In the genomic region with DNA sequence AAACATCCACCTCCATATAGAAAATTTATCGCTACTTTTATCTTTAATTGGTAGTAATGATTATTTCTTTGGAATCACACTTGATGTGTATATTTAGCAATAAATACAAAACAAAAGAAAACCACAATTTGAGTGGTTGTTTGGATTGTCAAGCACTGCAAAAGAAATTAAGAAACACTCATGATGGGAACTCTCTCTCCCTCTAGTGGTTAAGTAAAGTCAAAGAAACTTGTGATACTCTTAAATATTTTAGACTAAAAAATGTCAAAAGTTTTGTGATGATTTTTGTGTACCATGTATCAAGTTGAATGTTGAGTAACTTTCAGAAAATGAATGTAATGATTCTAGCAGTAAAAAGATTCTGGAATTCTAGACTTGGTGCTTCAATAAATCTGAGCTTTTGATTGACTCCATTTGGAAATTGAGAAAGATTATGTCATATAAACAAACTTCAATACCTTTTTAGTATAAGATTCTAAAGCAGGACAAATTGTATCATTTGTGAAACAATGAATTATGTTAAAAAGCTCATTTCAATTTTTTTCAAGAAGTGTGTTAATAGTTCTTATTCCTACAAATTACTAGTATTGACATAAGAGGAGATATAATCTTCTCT, we compare ENCODE assay signal across 14 cellular contexts. TPM values are rescaled to one million over a fixed set of nuclear protein-coding genes. Genes with fewer than 3 reads are reported as not detected.
DNase-seq lines count a peak whose midpoint lies in the region; ATAC-seq, FAIRE-seq and TF ChIP-seq lines count a peak whose summit lies in the region.
"Had no signal": no experiment of that assay in that cellular context is flagged by ENCODE, and none has a peak within 500 bp of the region (broad histone marks: within the 10 kb centered on the region; RNA-seq: fewer than 3 reads in every experiment).

No MANE protein-coding gene starts in this region.

- H3K9me3 Mint-ChIP-seq in stimulated activated effector memory CD8-positive, alpha-beta T cell treated with anti-CD3 and anti-CD28 coated beads, Interleukin-12 subunit alpha, Interleukin-12 subunit beta, amount 100 ng/mL, for 72 hours, result peaks cover 8% of the 10 kb centered on the region
- H3K9me3 Mint-ChIP-seq in activated CD8-positive, alpha-beta T cell treated with anti-CD3 and anti-CD28 coated beads, Interleukin-2, amount 10 ng/mL, durations not matched to agents 7 days and 5 days (ENCODE audit: insufficient read depth), result peaks cover 3% of the 10 kb centered on the region
- H3K9me3 Mint-ChIP-seq: activated CD4-positive, alpha-beta T cell treated with anti-CD3 and anti-CD28 coated beads, Interleukin-2, amount 10 ng/mL, durations not matched to agents 7 days and 5 days had no signal

- H3K27ac ChIP-seq in OCI-LY7 (ENCODE audit: low read depth, low read length, poor library complexity, severe bottlenecking) (no peak overlapping the region), esophagus muscularis mucosa (replicated peaks in 1 of 4) (no peak overlapping the region)
- H3K27ac ChIP-seq: testis had no signal

- H3K4me1 Mint-ChIP-seq in stimulated activated effector memory CD8-positive, alpha-beta T cell treated with anti-CD3 and anti-CD28 coated beads, Interleukin-12 subunit alpha, Interleukin-12 subunit beta, amount 100 ng/mL, for 72 hours, result no peaks in the 10 kb centered on the region
- no peaks in the 10 kb centered on the region for H3K4me1 Mint-ChIP-seq in activated CD8-positive, alpha-beta T cell treated with anti-CD3 and anti-CD28 coated beads, Interleukin-2, amount 10 ng/mL, durations not matched to agents 7 days and 5 days (ENCODE audit: low read depth)
- H3K4me1 Mint-ChIP-seq: activated CD4-positive, alpha-beta T cell treated with anti-CD3 and anti-CD28 coated beads, Interleukin-2, amount 10 ng/mL, durations not matched to agents 7 days and 5 days; activated naive CD8-positive, alpha-beta T cell treated with anti-CD3 and anti-CD28 coated beads for 36 hours had no signal

- H3K27me3 Mint-ChIP-seq in activated CD8-positive, alpha-beta T cell treated with anti-CD3 and anti-CD28 coated beads, Interleukin-2, amount 10 ng/mL, durations not matched to agents 7 days and 5 days (ENCODE audit: low read depth), result no peaks in the 10 kb centered on the region
- H3K27me3 Mint-ChIP-seq: activated CD4-positive, alpha-beta T cell treated with anti-CD3 and anti-CD28 coated beads, Interleukin-2, amount 10 ng/mL, durations not matched to agents 7 days and 5 days; activated naive CD8-positive, alpha-beta T cell treated with anti-CD3 and anti-CD28 coated beads for 36 hours had no signal

- peak; percentile 27 for TF ChIP-seq CTCF in GM06990 (IDR thresholded peaks at IDR 0.05; ENCODE audit: insufficient read depth, low read length, poor library complexity, severe bottlenecking)
- peak; percentile 70 for TF ChIP-seq CTCF in OCI-LY7 (conservative IDR thresholded peaks at IDR 0.05; ENCODE audit: low read length)
- peak; percentile 61 for TF ChIP-seq CTCF in fibroblast of pulmonary artery (IDR thresholded peaks at IDR 0.05; ENCODE audit: low read length, missing control alignments)
- peak in 1 of 3 experiments; percentile 35 for TF ChIP-seq CTCF in esophagus muscularis mucosa (IDR thresholded peaks at IDR 0.05)

- peak; percentile 87 for FAIRE-seq in A204.1 (lab: Jason Lieb, UNC)
- FAIRE-seq: frontal cortex had no signal

- no peak overlapping the region for H3K4me3 ChIP-seq in GM06990 (replicated peaks; ENCODE audit: low read depth, low read length)
- H3K4me3 ChIP-seq in OCI-LY7 (ENCODE audit: low read depth, low read length, poor library complexity, severe bottlenecking), result no peak overlapping the region
- no peak overlapping the region for H3K4me3 ChIP-seq in fibroblast of pulmonary artery (replicated peaks; ENCODE audit: low read depth, low read length)
- H3K4me3 ChIP-seq in esophagus muscularis mucosa, result no peak overlapping the region
- H3K4me3 ChIP-seq: testis had no signal

- no peak for ATAC-seq in stimulated activated effector memory CD8-positive, alpha-beta T cell treated with anti-CD3 and anti-CD28 coated beads, Interleukin-12 subunit alpha, Interleukin-12 subunit beta, amount 100 ng/mL, for 72 hours
- ATAC-seq in activated CD8-positive, alpha-beta T cell treated with anti-CD3 and anti-CD28 coated beads, Interleukin-2, amount 10 ng/mL, durations not matched to agents 7 days and 5 days, result no peak
- ATAC-seq in GM18505 (IDR thresholded peaks at IDR 0.05; ENCODE audit: unreplicated experiment), result no peak

- no TSS peak for BruUV-seq in OCI-LY7 (replicated peaks; lab: Mats Ljungman, UMichigan)

- H3K27me3 ChIP-seq in GM06990 (replicated peaks; ENCODE audit: control insufficient read depth, insufficient read depth, low read length) (no peaks in the 10 kb centered on the region), esophagus muscularis mucosa (no peaks in the 10 kb centered on the region)
- H3K27me3 ChIP-seq: testis had no signal

- no peaks in the 10 kb centered on the region for H3K79me2 ChIP-seq in OCI-LY7 (ENCODE audit: insufficient read depth, low read depth, low read length)

- CTCF ChIA-PET in OCI-LY7 (lab: Charles Lee; ENCODE audit: unreplicated experiment), result no interaction called here
- CTCF ChIA-PET in activated CD8-positive, alpha-beta T cell treated with anti-CD3 and anti-CD28 coated beads, Interleukin-2, amount 10 ng/mL, durations not matched to agents 7 days and 5 days (lab: Charles Lee), result no interaction called here

- H3K36me3 ChIP-seq in GM06990 (ENCODE audit: control insufficient read depth, insufficient read depth, low read length), result no peaks in the 10 kb centered on the region
- H3K36me3 ChIP-seq in OCI-LY7 (ENCODE audit: insufficient read depth, low read length), result no peaks in the 10 kb centered on the region
- H3K36me3 ChIP-seq in esophagus muscularis mucosa, result no peaks in the 10 kb centered on the region

- H3K4me1 ChIP-seq in OCI-LY7 (ENCODE audit: insufficient read depth, low read length, poor library complexity, severe bottlenecking) (no peaks in the 10 kb centered on the region), esophagus muscularis mucosa (no peaks in the 10 kb centered on the region)
- H3K4me1 ChIP-seq: testis had no signal

- intact Hi-C loops in OCI-LY7 (cut with micrococcal nuclease; ENCODE audit: unreplicated experiment), result loop anchor here (10.0 kb wide), 1 partner anchor 256 kb away; no protein-coding TSS in a partner anchor
- intact Hi-C loops in esophagus muscularis mucosa (cut with DNase I), result no loop called here

- TF ChIP-seq EP300 in esophagus muscularis mucosa (IDR thresholded peaks at IDR 0.05), result no peak

- H3K9me2 ChIP-seq in OCI-LY7 (ENCODE audit: insufficient read depth, low read length), result no peaks in the 10 kb centered on the region

- POLR2A ChIA-PET in OCI-LY7 (lab: Charles Lee), result interaction anchor here (0.6 to 1.0 kb wide), 3 partner anchors 10 to 1446 kb away, joined by 3 to 11 read pairs (median 4); no protein-coding TSS in a partner anchor
- POLR2A ChIA-PET in activated CD8-positive, alpha-beta T cell treated with anti-CD3 and anti-CD28 coated beads, Interleukin-2, amount 10 ng/mL, durations not matched to agents 7 days and 5 days (lab: Charles Lee), result no interaction called here

- H3K9me3 ChIP-seq in OCI-LY7 (ENCODE audit: low read length) (no peaks in the 10 kb centered on the region), esophagus muscularis mucosa (no peaks in the 10 kb centered on the region)
- H3K9me3 ChIP-seq: testis had no signal

- H4K20me1 ChIP-seq in OCI-LY7 (ENCODE audit: insufficient read depth, low read length), result no peaks in the 10 kb centered on the region

- no peaks in the 10 kb centered on the region for H3K36me3 Mint-ChIP-seq in stimulated activated effector memory CD8-positive, alpha-beta T cell treated with anti-CD3 and anti-CD28 coated beads, Interleukin-12 subunit alpha, Interleukin-12 subunit beta, amount 100 ng/mL, for 72 hours
- no peaks in the 10 kb centered on the region for H3K36me3 Mint-ChIP-seq in activated CD8-positive, alpha-beta T cell treated with anti-CD3 and anti-CD28 coated beads, Interleukin-2, amount 10 ng/mL, durations not matched to agents 7 days and 5 days (ENCODE audit: low read depth)
- H3K36me3 Mint-ChIP-seq: activated naive CD8-positive, alpha-beta T cell treated with anti-CD3 and anti-CD28 coated beads for 36 hours had no signal

- no peak overlapping the region for H3K4me2 ChIP-seq in OCI-LY7 (ENCODE audit: low read length)

- no peak overlapping the region for H2AFZ ChIP-seq in OCI-LY7 (ENCODE audit: low read length)

- DNase-seq in GM06990 (ENCODE audit: extremely low read depth, insufficient read length) (no peak), OCI-LY7 (ENCODE audit: low spot score) (no peak), fibroblast of pulmonary artery (ENCODE audit: low read depth) (peak; percentile 44), esophagus muscularis mucosa (ENCODE audit: extremely low spot score) (no peak)
- DNase-seq in stimulated activated effector memory CD8-positive, alpha-beta T cell treated with anti-CD3 and anti-CD28 coated beads, Interleukin-12 subunit alpha, Interleukin-12 subunit beta, amount 100 ng/mL, for 72 hours (ENCODE audit: low spot score in 2 of 2), result no peak
- DNase-seq in activated CD8-positive, alpha-beta T cell treated with anti-CD3 and anti-CD28 coated beads, Interleukin-2, amount 10 ng/mL, durations not matched to agents 7 days and 5 days, result no peak
- DNase-seq: activated CD4-positive, alpha-beta T cell treated with anti-CD3 and anti-CD28 coated beads, Interleukin-2, amount 10 ng/mL, durations not matched to agents 7 days and 5 days; activated naive CD8-positive, alpha-beta T cell treated with anti-CD3 and anti-CD28 coated beads for 36 hours; KG1; testis had no signal

- no peak for TF ChIP-seq POLR2A in esophagus muscularis mucosa (IDR thresholded peaks at IDR 0.05; ENCODE audit: low read depth)
- TF ChIP-seq POLR2A in GM18505 (IDR thresholded peaks at IDR 0.05; ENCODE audit: borderline replicate concordance, extremely low read depth, insufficient read depth, insufficient read length), result no peak

- H3K27ac Mint-ChIP-seq in stimulated activated effector memory CD8-positive, alpha-beta T cell treated with anti-CD3 and anti-CD28 coated beads, Interleukin-12 subunit alpha, Interleukin-12 subunit beta, amount 100 ng/mL, for 72 hours, result no peak overlapping the region
- H3K27ac Mint-ChIP-seq in activated CD8-positive, alpha-beta T cell treated with anti-CD3 and anti-CD28 coated beads, Interleukin-2, amount 10 ng/mL, durations not matched to agents 7 days and 5 days, result no peak overlapping the region
- H3K27ac Mint-ChIP-seq: activated CD4-positive, alpha-beta T cell treated with anti-CD3 and anti-CD28 coated beads, Interleukin-2, amount 10 ng/mL, durations not matched to agents 7 days and 5 days; activated naive CD8-positive, alpha-beta T cell treated with anti-CD3 and anti-CD28 coated beads for 36 hours had no signal

- no peak overlapping the region for H3K4me3 Mint-ChIP-seq in stimulated activated effector memory CD8-positive, alpha-beta T cell treated with anti-CD3 and anti-CD28 coated beads, Interleukin-12 subunit alpha, Interleukin-12 subunit beta, amount 100 ng/mL, for 72 hours
- H3K4me3 Mint-ChIP-seq in activated CD8-positive, alpha-beta T cell treated with anti-CD3 and anti-CD28 coated beads, Interleukin-2, amount 10 ng/mL, durations not matched to agents 7 days and 5 days, result no peak overlapping the region
- H3K4me3 Mint-ChIP-seq: activated CD4-positive, alpha-beta T cell treated with anti-CD3 and anti-CD28 coated beads, Interleukin-2, amount 10 ng/mL, durations not matched to agents 7 days and 5 days; activated naive CD8-positive, alpha-beta T cell treated with anti-CD3 and anti-CD28 coated beads for 36 hours had no signal

- WGBS in esophagus muscularis mucosa, result 73% methylated on average over 1 of the region's 1 CpG

RNA-seq across cellular contexts. Expression of gene MUC15, which starts 20.8 kb away (rescaled TPM):
- total RNA-seq in OCI-LY7 (2014; rRNA removed; shearing (Covaris generic)), result not detected in 2 replicates
- total RNA-seq in OCI-LY7 (2022), result not detected in 2 replicates
- total RNA-seq in esophagus muscularis mucosa, result 10 to 100 TPM in 1 of 4 donors, 1 to 10 TPM in 2, under 1 TPM in 1; 0.42 to 12.2 (median 1.3) TPM
- not detected for total RNA-seq in activated CD8-positive, alpha-beta T cell treated with anti-CD3 and anti-CD28 coated beads, Interleukin-2, amount 10 ng/mL, durations not matched to agents 7 days and 5 days
- total RNA-seq: activated CD4-positive, alpha-beta T cell treated with anti-CD3 and anti-CD28 coated beads, Interleukin-2, amount 10 ng/mL, durations not matched to agents 7 days and 5 days; activated naive CD8-positive, alpha-beta T cell treated with anti-CD3 and anti-CD28 coated beads for 36 hours; frontal cortex; mononuclear cell had no signal
